In genomic region chr2:109947262-109947958, GRCh38 we compare ENCODE assay signal across 1 cellular context. TPM values are rescaled to one million over a fixed set of nuclear protein-coding genes. Genes with fewer than 3 reads are reported as not detected.
"Had no signal": no experiment of that assay in that cellular context is flagged by ENCODE, and none has a peak within 500 bp of the region (broad histone marks: within the 10 kb centered on the region; RNA-seq: fewer than 3 reads in every experiment).

No MANE protein-coding gene starts in this region.

RNA-seq across cellular contexts. Expression of gene LIMS3, which starts 48.9 kb away (rescaled TPM):
- total RNA-seq: activated CD4-positive, alpha-beta T cell treated with anti-CD3 and anti-CD28 coated beads, Interleukin-2, amount 10 ng/mL, durations not matched to agents 7 days and 5 days had no signal
